Comparison of ENCODE assay signal across 26 cellular contexts in the genomic region with DNA sequence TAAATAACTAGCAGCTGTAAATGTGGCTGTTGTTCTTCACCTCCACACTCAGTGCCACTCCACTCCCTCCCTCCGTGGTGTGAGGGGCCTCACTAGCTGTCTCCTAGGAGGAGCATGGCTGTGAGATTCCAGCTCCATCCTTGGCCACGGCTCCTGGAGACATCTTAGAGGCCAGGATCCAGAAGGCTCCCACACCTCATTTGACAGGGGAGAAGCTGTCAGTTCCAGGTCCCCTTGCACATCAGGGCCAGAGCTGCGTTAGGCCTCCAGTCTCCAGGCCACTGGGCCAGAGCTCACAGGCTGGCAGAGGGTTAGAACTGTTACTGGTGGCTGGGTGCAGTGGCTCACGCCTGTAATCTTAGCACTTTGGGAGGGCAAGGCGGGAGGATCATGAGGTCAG. TPM values are rescaled to one million over a fixed set of nuclear protein-coding genes. Genes with fewer than 3 reads are reported as not detected.
DNase-seq lines count a peak whose midpoint lies in the region; ATAC-seq and TF ChIP-seq lines count a peak whose summit lies in the region.
"Had no signal": no experiment of that assay in that cellular context is flagged by ENCODE, and none has a peak within 500 bp of the region (broad histone marks: within the 10 kb centered on the region; RNA-seq: fewer than 3 reads in every experiment).

No MANE protein-coding gene starts in this region.

- no peak overlapping the region for H3K4ac ChIP-seq in mesendoderm (ENCODE audit: low read depth, low read length)

- no peak overlapping the region for H2BK15ac ChIP-seq in mesendoderm (replicated peaks; ENCODE audit: low read depth)

- H3K79me1 ChIP-seq in mesendoderm (ENCODE audit: low read length) = no peaks in the 10 kb centered on the region

- no peak for TF ChIP-seq CTCF in suprapubic skin (IDR thresholded peaks at IDR 0.05)
- TF ChIP-seq CTCF in GM10248 (IDR thresholded peaks at IDR 0.05; ENCODE audit: control extremely low read depth, extremely low read depth, low read depth, missing control alignments) = no peak
- TF ChIP-seq CTCF in endothelial cell (IDR thresholded peaks at IDR 0.05; ENCODE audit: unreplicated experiment) = no peak

- H3K4me1 Mint-ChIP-seq in T-helper 17 cell (no peaks in the 10 kb centered on the region), endothelial cell (ENCODE audit: unreplicated experiment) (peaks cover 12% of the 10 kb centered on the region)
- H3K4me1 Mint-ChIP-seq: CD4-positive, CD25-positive, alpha-beta regulatory T cell; GM23338; IgD-negative memory B cell had no signal

- DNase-seq in H7 (peak; percentile 23), T-helper 17 cell (no peak), mesendoderm (no peak), suprapubic skin (ENCODE audit: low spot score in 2 of 2) (peak; percentile 30 to 38), GM10248 (ENCODE audit: extremely low spot score) (no peak), endothelial cell (ENCODE audit: low spot score) (no peak)
- DNase-seq: CD4-positive, CD25-positive, alpha-beta regulatory T cell; DMS53; HCEC 1CT; NCI-H1048; NCI-H1417; NCI-H1694; NCI-H2029 treated with DMSO at 0.1 percent for 48 hours; NCI-H446 treated with DMSO at 0.1 percent for 48 hours; NCI-H526; RPMI8226; SHP77 had no signal

- H3K27me3 ChIP-seq in H7 (ENCODE audit: control insufficient read depth, insufficient read depth, low read length) = no peaks in the 10 kb centered on the region
- H3K27me3 ChIP-seq in mesendoderm (ENCODE audit: insufficient read depth, low read length, poor library complexity) = no peaks in the 10 kb centered on the region
- H3K27me3 ChIP-seq in suprapubic skin = no peaks in the 10 kb centered on the region
- H3K27me3 ChIP-seq: BLaER1 had no signal

- H3K27me3 Mint-ChIP-seq in T-helper 17 cell = peaks cover 4% of the 10 kb centered on the region
- H3K27me3 Mint-ChIP-seq in endothelial cell (ENCODE audit: unreplicated experiment) = peaks cover 13% of the 10 kb centered on the region
- H3K27me3 Mint-ChIP-seq: CD4-positive, CD25-positive, alpha-beta regulatory T cell; IgD-negative memory B cell had no signal

- peak overlapping the region; percentile 45 for H3K23ac ChIP-seq in mesendoderm (ENCODE audit: low read length)

- TF ChIP-seq POLR2A in suprapubic skin (IDR thresholded peaks at IDR 0.05) = no peak

- no peaks in the 10 kb centered on the region for H3K79me2 ChIP-seq in mesendoderm (ENCODE audit: control insufficient read depth, insufficient read depth, low read length)

- TF ChIP-seq EP300 in suprapubic skin (IDR thresholded peaks at IDR 0.05) = no peak

- ATAC-seq in T-helper 17 cell = no peak
- ATAC-seq in activated CD4-positive, CD25-positive, alpha-beta regulatory T cell treated with anti-CD3 and anti-CD28 coated beads, Interleukin-2, amount 50 U/mL, for 24 hours = no peak
- ATAC-seq: GM23338 had no signal

- H3K9me3 ChIP-seq in T-helper 17 cell (ENCODE audit: control insufficient read depth, low read length, poor library complexity, severe bottlenecking) (no peaks in the 10 kb centered on the region), suprapubic skin (no peaks in the 10 kb centered on the region)
- H3K9me3 ChIP-seq: BLaER1 had no signal

- H3K4me3 Mint-ChIP-seq in T-helper 17 cell (no peak overlapping the region), endothelial cell (ENCODE audit: unreplicated experiment) (no peak overlapping the region)
- H3K4me3 Mint-ChIP-seq: CD4-positive, CD25-positive, alpha-beta regulatory T cell; GM23338; IgD-negative memory B cell had no signal

- WGBS in mesendoderm (ENCODE audit: extremely low coverage, insufficient coverage, low lambda C conversion rate) = no CpG with 5 or more reads among the region's 5 CpGs
- 95% methylated on average over 4 of the region's 5 CpGs for WGBS in suprapubic skin

- H3K4me3 ChIP-seq in H7 (ENCODE audit: insufficient read depth, low read depth, low read length) (no peak overlapping the region), mesendoderm (ENCODE audit: low read length) (no peak overlapping the region), suprapubic skin (no peak overlapping the region)
- H3K4me3 ChIP-seq: BLaER1, GM23338 had no signal

- H3K4me2 ChIP-seq in mesendoderm (ENCODE audit: low read length) = no peak overlapping the region
- H3K4me2 ChIP-seq: BLaER1, GM23338, KMS-11 had no signal

- H3K4me1 ChIP-seq in mesendoderm (ENCODE audit: control insufficient read depth, low read depth, low read length) (no peaks in the 10 kb centered on the region), suprapubic skin (peaks cover 13% of the 10 kb centered on the region)

- H3K27ac Mint-ChIP-seq in T-helper 17 cell (peak overlapping the region; percentile 41), endothelial cell (ENCODE audit: unreplicated experiment) (no peak overlapping the region)
- H3K27ac Mint-ChIP-seq: CD4-positive, CD25-positive, alpha-beta regulatory T cell; GM23338; IgD-negative memory B cell had no signal

- H4K5ac ChIP-seq in mesendoderm (ENCODE audit: low read length) = no peak overlapping the region

- no peak overlapping the region for H3K27ac ChIP-seq in mesendoderm (ENCODE audit: low read depth, low read length)
- no peak overlapping the region for H3K27ac ChIP-seq in suprapubic skin
- H3K27ac ChIP-seq: BLaER1, KMS-11 had no signal

- CTCF ChIA-PET in GM10248 (lab: Yijun Ruan, JAX) = no interaction called here

- H2BK120ac ChIP-seq in mesendoderm (ENCODE audit: low read depth, low read length) = no peak overlapping the region

- no peaks in the 10 kb centered on the region for H3K9me3 Mint-ChIP-seq in endothelial cell (ENCODE audit: unreplicated experiment)
- H3K9me3 Mint-ChIP-seq: CD4-positive, CD25-positive, alpha-beta regulatory T cell; GM23338; IgD-negative memory B cell had no signal

- H3K18ac ChIP-seq in mesendoderm (ENCODE audit: low read length) = no peak overlapping the region

- POLR2A ChIA-PET in GM10248 (lab: Yijun Ruan, JAX) = no interaction called here

- H3K36me3 Mint-ChIP-seq in T-helper 17 cell (ENCODE audit: low read depth) (no peaks in the 10 kb centered on the region), endothelial cell (ENCODE audit: low read depth, unreplicated experiment) (peaks cover 3% of the 10 kb centered on the region)
- H3K36me3 Mint-ChIP-seq: CD4-positive, CD25-positive, alpha-beta regulatory T cell; IgD-negative memory B cell had no signal

- H3K56ac ChIP-seq in mesendoderm (ENCODE audit: low read length) = no peak overlapping the region

- no peak overlapping the region for H2BK5ac ChIP-seq in mesendoderm (ENCODE audit: low read length)

- no peak overlapping the region for H4K8ac ChIP-seq in mesendoderm (ENCODE audit: low read depth, low read length)

- no peak overlapping the region for H3K9ac ChIP-seq in mesendoderm (ENCODE audit: low read length)
- H3K9ac ChIP-seq: BLaER1, KMS-11 had no signal

- H3K36me3 ChIP-seq in H7 (replicated peaks; ENCODE audit: control insufficient read depth, insufficient read depth, low read length) (no peaks in the 10 kb centered on the region; the same call in 1 of the 2 replicates), mesendoderm (ENCODE audit: control insufficient read depth, insufficient read depth, low read length) (no peaks in the 10 kb centered on the region), suprapubic skin (no peaks in the 10 kb centered on the region)
- H3K36me3 ChIP-seq: BLaER1 had no signal

- H2AK5ac ChIP-seq in mesendoderm (ENCODE audit: low read length) = no peak overlapping the region

RNA-seq across cellular contexts. Expression of gene PCSK9, which starts 15.0 kb away (rescaled TPM):
- 103 and 171 TPM in 2 replicates for total RNA-seq in H7 (2014; rRNA removed; shearing (Covaris generic))
- total RNA-seq in T-helper 17 cell (not detected), suprapubic skin (1 to 10 TPM in 1 of 4 donors, under 1 TPM in 3; 0.24 to 1.5 (median 0.36) TPM), endothelial cell (ENCODE audit: unreplicated experiment) (6.8 TPM)
- polyA plus RNA-seq in mesendoderm (2013, experiment 1 of 2) = 31.2 TPM
- polyA plus RNA-seq in mesendoderm (2013, experiment 2 of 2) = 32.2 TPM
- total RNA-seq: CD4-positive, CD25-positive, alpha-beta regulatory T cell; G401 had no signal
- polyA plus RNA-seq: CD4-positive, CD25-positive, alpha-beta regulatory T cell; IgD-negative memory B cell had no signal

RNA-seq across cellular contexts. Expression of gene BSND, which starts 55.7 kb away (rescaled TPM):
- total RNA-seq in H7 (2014; rRNA removed; shearing (Covaris generic)) = 0.30 and 0.62 TPM in 2 replicates
- total RNA-seq in T-helper 17 cell (under 1 TPM in 1 of 2 donors, not detected in 1; 0.07 TPM), suprapubic skin (not detected), endothelial cell (ENCODE audit: unreplicated experiment) (not detected)
- 0.18 TPM for polyA plus RNA-seq in mesendoderm (2013, experiment 1 of 2)
- 0.21 TPM for polyA plus RNA-seq in mesendoderm (2013, experiment 2 of 2)
- total RNA-seq: CD4-positive, CD25-positive, alpha-beta regulatory T cell; Daoy; G401; SK-MEL-5 had no signal
- polyA plus RNA-seq: AG04450; CD4-positive, CD25-positive, alpha-beta regulatory T cell; IgD-negative memory B cell had no signal

Comparison
In these comparisons a context has a peak if more than half of its experiments do, and no peak if none do; other contexts are left out.
1. DNase-seq: peak in H7 (single experiment) and suprapubic skin (2 of 2); none in T-helper 17 cell (0 of 3), mesendoderm (single experiment), GM10248 (single experiment) and endothelial cell (single experiment).
2. RNA of gene PCSK9, which starts 15.0 kb away (total RNA-seq): 103 to 171 TPM in H7; 6.8 TPM in endothelial cell (single experiment), 0.24 to 1.5 TPM in suprapubic skin and not detected in T-helper 17 cell; every median in the first group is over 10 times any median in the second.